ENCODE assay signal across 8 cellular contexts in the genomic region with DNA sequence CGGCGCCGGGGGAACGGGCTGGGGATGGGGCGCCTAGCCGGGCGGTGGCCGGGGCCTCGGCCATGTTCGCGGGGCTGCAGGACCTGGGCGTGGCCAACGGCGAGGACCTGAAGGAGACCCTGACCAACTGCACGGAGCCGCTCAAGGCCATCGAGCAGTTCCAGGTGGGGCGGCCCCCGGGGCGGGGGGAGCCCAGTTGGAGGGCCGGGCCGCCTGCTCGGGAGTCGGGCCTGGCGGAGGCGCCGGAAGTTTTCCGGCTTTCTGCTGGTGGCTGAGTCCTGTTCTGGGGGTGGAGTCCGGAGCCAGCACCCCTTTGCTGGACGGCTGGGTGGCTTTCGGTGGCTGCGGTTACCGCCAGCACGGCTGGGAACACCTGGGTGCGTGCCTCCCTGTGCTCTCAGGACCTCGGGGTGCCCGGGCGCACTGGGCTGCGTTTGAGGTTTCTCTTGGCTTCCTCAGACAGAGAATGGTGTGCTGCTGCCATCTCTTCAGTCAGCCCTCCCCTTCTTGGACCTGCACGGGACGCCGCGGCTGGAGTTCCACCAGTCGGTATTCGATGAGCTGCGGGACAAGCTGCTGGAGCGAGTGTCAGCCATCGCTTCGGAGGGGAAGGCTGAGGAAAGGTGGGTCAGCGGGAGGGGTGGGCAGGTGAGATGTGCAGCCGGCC. TPM values are rescaled to one million over a fixed set of nuclear protein-coding genes. Genes with fewer than 3 reads are reported as not detected.
DNase-seq lines count a peak whose midpoint lies in the region; ATAC-seq and TF ChIP-seq lines count a peak whose summit lies in the region.

No MANE protein-coding gene starts in this region.

- CTCF ChIA-PET in AG04449 (lab: Yijun Ruan, JAX): interaction anchor here (0.6 to 4.5 kb wide), 8 partner anchors 10 to 220 kb away, joined by 3 to 24 read pairs (median 4); a partner anchor contains a TSS
- CTCF ChIA-PET in IMR-90 (lab: Yijun Ruan, JAX): no interaction called here

- no peaks in the 10 kb centered on the region for H3F3A ChIP-seq in smooth muscle cell (ENCODE audit: low read depth)

- H3K36me3 Mint-ChIP-seq in activated naive CD8-positive, alpha-beta T cell treated with anti-CD3 and anti-CD28 coated beads, Interleukin-2, amount 10 ng/mL, durations not matched to agents 7 days and 5 days: peaks cover 2% of the 10 kb centered on the region

- POLR2A ChIA-PET in AG04449 (lab: Yijun Ruan, JAX): interaction anchor here (6.8 kb wide), 1 partner anchor 13 kb away, joined by 164 read pairs; a partner anchor contains a TSS
- POLR2A ChIA-PET in IMR-90 (lab: Charles Lee; ENCODE audit: unreplicated experiment): interaction anchor here (1.2 to 2.3 kb wide), 2 partner anchors 11 to 15 kb away, joined by 5 to 9 read pairs; no protein-coding TSS in a partner anchor
- POLR2A ChIA-PET in activated naive CD8-positive, alpha-beta T cell treated with anti-CD3 and anti-CD28 coated beads, Interleukin-2, amount 10 ng/mL, durations not matched to agents 7 days and 5 days (lab: Charles Lee): interaction anchor here (0.8 to 7.2 kb wide), 11 partner anchors 13 to 187 kb away, joined by 3 to 171 read pairs (median 4); a partner anchor contains a TSS

- H3K4me1 ChIP-seq in IMR-90 (ENCODE audit: control insufficient read depth, insufficient read depth, low read length) (peaks cover 11% of the 10 kb centered on the region), smooth muscle cell (ENCODE audit: low read depth) (peaks cover 18% of the 10 kb centered on the region)

- H4K8ac ChIP-seq in IMR-90 (ENCODE audit: low read depth in 2 of 2, low read length in 2 of 2): peak overlapping the region; percentile 81 to 87; a peak in 3 of 4 replicates

- intact Hi-C loops in IMR-90 (cut with micrococcal nuclease): no loop called here

- in situ Hi-C loops in IMR-90 (cut with MboI; ENCODE audit: low sequenced_read_pairs): no loop called here

- 1% methylated on average over 30 of the region's 51 CpGs; no CpG with 5 or more reads in 1 of the 2 experiments for WGBS in IMR-90 (ENCODE audit: extremely low coverage in 2 of 2, insufficient read length in 1 of 2), 2 experiments
- WGBS in smooth muscle cell (ENCODE audit: low lambda C conversion rate): 13% methylated on average over 18 of the region's 51 CpGs

- H3K4me3 Mint-ChIP-seq in activated naive CD8-positive, alpha-beta T cell treated with anti-CD3 and anti-CD28 coated beads, Interleukin-2, amount 10 ng/mL, durations not matched to agents 7 days and 5 days: peak overlapping the region; percentile 91

- H2AFZ ChIP-seq in IMR-90 (replicated peaks; ENCODE audit: low read length, poor library complexity) (peak overlapping the region; percentile 99), smooth muscle cell (ENCODE audit: low read depth) (peak overlapping the region; percentile 83)

- peak overlapping the region; percentile 72; the same call in 1 of the 2 replicates for H3K14ac ChIP-seq in IMR-90 (replicated peaks; ENCODE audit: low read depth, low read length)

- peak overlapping the region; percentile 85 for H3K9ac ChIP-seq in IMR-90 (ENCODE audit: low read depth, low read length)
- peak overlapping the region; percentile 65 for H3K9ac ChIP-seq in smooth muscle cell (ENCODE audit: low read depth)

- H3K27ac Mint-ChIP-seq in activated naive CD8-positive, alpha-beta T cell treated with anti-CD3 and anti-CD28 coated beads, Interleukin-2, amount 10 ng/mL, durations not matched to agents 7 days and 5 days: peak overlapping the region; percentile 76

- H3K27me3 ChIP-seq in IMR-90 (ENCODE audit: control insufficient read depth, insufficient read depth, low read length) (no peaks in the 10 kb centered on the region), smooth muscle cell (ENCODE audit: low read depth) (no peaks in the 10 kb centered on the region)

- H3K4me1 Mint-ChIP-seq in activated naive CD8-positive, alpha-beta T cell treated with anti-CD3 and anti-CD28 coated beads, Interleukin-2, amount 10 ng/mL, durations not matched to agents 7 days and 5 days: peaks cover 5% of the 10 kb centered on the region

- no peak overlapping the region for H2BK120ac ChIP-seq in IMR-90 (ENCODE audit: low read depth, low read length)

- H3K4me3 ChIP-seq in AG04449 (ENCODE audit: low read depth, low read length) (peak overlapping the region; percentile 88), IMR-90 (ENCODE audit: insufficient read depth, low read depth, low read length) (peak overlapping the region; percentile 96), iPS-18c (ENCODE audit: insufficient read depth, low read depth, low read length) (peak overlapping the region; percentile 89), smooth muscle cell (peak overlapping the region; percentile 97)

- peak; percentile 36 for ATAC-seq in GM18868 (IDR thresholded peaks at IDR 0.05; ENCODE audit: unreplicated experiment)
- ATAC-seq in IMR-90 (ENCODE audit: low read depth): peak; percentile 60
- peak; percentile 29 for ATAC-seq in activated naive CD8-positive, alpha-beta T cell treated with anti-CD3 and anti-CD28 coated beads, Interleukin-2, amount 10 ng/mL, durations not matched to agents 7 days and 5 days (ENCODE audit: low read depth)
- no peak for ATAC-seq in HG03139 (IDR thresholded peaks at IDR 0.05; ENCODE audit: unreplicated experiment)

- peak overlapping the region; percentile 35 for H3K27ac ChIP-seq in IMR-90 (ENCODE audit: insufficient read depth, low read length)
- no peak overlapping the region for H3K27ac ChIP-seq in smooth muscle cell (ENCODE audit: low read depth)

- peak overlapping the region; percentile 98 for H2AK9ac ChIP-seq in IMR-90 (replicated peaks; ENCODE audit: low read depth, low read length, poor library complexity)

- H4K20me1 ChIP-seq in IMR-90 (ENCODE audit: insufficient read depth, low read length): peaks cover 11% of the 10 kb centered on the region
- H4K20me1 ChIP-seq in smooth muscle cell (ENCODE audit: low read depth): peaks cover 14% of the 10 kb centered on the region

- H2AK5ac ChIP-seq in IMR-90 (ENCODE audit: low read depth, low read length): peak overlapping the region; percentile 72

- no peak overlapping the region for H2BK15ac ChIP-seq in IMR-90 (ENCODE audit: low read depth, low read length)

- DNase-seq in AG04449 (ENCODE audit: low read depth, low spot score): no peak
- no peak for DNase-seq in IMR-90
- no peak for DNase-seq in activated naive CD8-positive, alpha-beta T cell treated with anti-CD3 and anti-CD28 coated beads, Interleukin-2, amount 10 ng/mL, durations not matched to agents 7 days and 5 days
- DNase-seq in smooth muscle cell (lab: John Stamatoyannopoulos, UW; ENCODE audit: unreplicated experiment): no peak
- DNase-seq in NCI-H1694 treated with DMSO at 0.1 percent for 48 hours (lab: John Stamatoyannopoulos, UW): no peak

- no peaks in the 10 kb centered on the region for H3K9me3 Mint-ChIP-seq in activated naive CD8-positive, alpha-beta T cell treated with anti-CD3 and anti-CD28 coated beads, Interleukin-2, amount 10 ng/mL, durations not matched to agents 7 days and 5 days

- H3K9me3 ChIP-seq in IMR-90 (ENCODE audit: control insufficient read depth, insufficient read depth, low read length): no peaks in the 10 kb centered on the region
- H3K9me3 ChIP-seq in iPS-18c (ENCODE audit: control insufficient read depth, insufficient read depth, low read length): no peaks in the 10 kb centered on the region
- H3K9me3 ChIP-seq in smooth muscle cell (replicated peaks; ENCODE audit: low read depth): no peaks in the 10 kb centered on the region

- peaks cover 20% of the 10 kb centered on the region for H3K79me2 ChIP-seq in smooth muscle cell (ENCODE audit: low read depth)

- dilution Hi-C loops in IMR-90 (cut with HindIII; ENCODE audit: low sequenced_read_pairs, unreplicated experiment): no loop called here

- peak overlapping the region; percentile 14 for H2BK5ac ChIP-seq in IMR-90 (ENCODE audit: low read depth, low read length, poor library complexity, severe bottlenecking)

- TF ChIP-seq CTCF in AG04449 (IDR thresholded peaks at IDR 0.05; ENCODE audit: insufficient read depth, low read length, missing control alignments): no peak
- TF ChIP-seq CTCF in IMR-90 (conservative IDR thresholded peaks at IDR 0.05; ENCODE audit: low read depth, low read length): no peak
- no peak for TF ChIP-seq CTCF in smooth muscle cell (IDR thresholded peaks at IDR 0.05; ENCODE audit: borderline replicate concordance, insufficient read depth, poor library complexity, severe bottlenecking)

- peaks cover 15 to 37% of the 10 kb centered on the region in 2 experiments for H3K79me1 ChIP-seq in IMR-90 (ENCODE audit: low read depth in 1 of 2, low read length in 2 of 2)

- no peak for TF ChIP-seq RAD21 in IMR-90 (IDR thresholded peaks at IDR 0.05; ENCODE audit: low read length)

- no TSS peak for BruUV-seq in IMR-90 (replicated peaks; lab: Mats Ljungman, UMichigan)

- TF ChIP-seq POLR2A in IMR-90 (IDR thresholded peaks at IDR 0.05; ENCODE audit: low read depth, low read length): no peak

- H3K56ac ChIP-seq in IMR-90 (ENCODE audit: extremely low read depth, insufficient read depth, low read length): peak overlapping the region; percentile 71

- H3K4me2 ChIP-seq in IMR-90 (ENCODE audit: low read depth, low read length) (peak overlapping the region; percentile 97), smooth muscle cell (peak overlapping the region; percentile 91)

- H4K91ac ChIP-seq in IMR-90 (ENCODE audit: insufficient read depth, low read depth, low read length): 0 out of 2 replicates have a peak overlapping the region, but pooled peaks have one; percentile 26

- peak overlapping the region; percentile 79; the same call in 1 of the 2 replicates for H3K23ac ChIP-seq in IMR-90 (ENCODE audit: low read depth, low read length)

- H3K36me3 ChIP-seq in IMR-90 (ENCODE audit: control insufficient read depth, insufficient read depth, low read length): peaks cover 21% of the 10 kb centered on the region
- no peaks in the 10 kb centered on the region for H3K36me3 ChIP-seq in smooth muscle cell (ENCODE audit: low read depth)

- peak overlapping the region; percentile 63 for H3K4ac ChIP-seq in IMR-90 (ENCODE audit: low read depth, low read length)

- peak overlapping the region; percentile 44; the same call in 1 of the 2 replicates for H4K5ac ChIP-seq in IMR-90 (ENCODE audit: low read depth, low read length)

- H3K9me1 ChIP-seq in IMR-90 (ENCODE audit: insufficient read depth, low read length): no peaks in the 10 kb centered on the region

- no peak overlapping the region for H2BK20ac ChIP-seq in IMR-90 (ENCODE audit: low read depth, low read length)

- no peak overlapping the region for H3K18ac ChIP-seq in IMR-90 (ENCODE audit: low read depth, low read length)

- no peaks in the 10 kb centered on the region for H3K27me3 Mint-ChIP-seq in activated naive CD8-positive, alpha-beta T cell treated with anti-CD3 and anti-CD28 coated beads, Interleukin-2, amount 10 ng/mL, durations not matched to agents 7 days and 5 days

RNA-seq across cellular contexts. Expression of a gene that starts 0.5 kb away (rescaled TPM):
- total RNA-seq in IMR-90 (2012; rRNA removed): 36.7 and 36.9 TPM in 2 replicates
- polyA plus RNA-seq in IMR-90 (2012; rRNA removed): 65.1 and 66.0 TPM in 2 replicates
- 38.5 and 59.2 TPM in 2 replicates for polyA plus RNA-seq in IMR-90 (2012; cell fraction: cytosol; rRNA removed)
- 43.4 and 76.9 TPM in 2 replicates for polyA plus RNA-seq in IMR-90 (2012; cell fraction: nucleus; rRNA removed; ENCODE audit: low replicate concordance)
- total RNA-seq in activated naive CD8-positive, alpha-beta T cell treated with anti-CD3 and anti-CD28 coated beads, Interleukin-2, amount 10 ng/mL, durations not matched to agents 7 days and 5 days: 10 to 100 TPM; 58.7 to 63.1 TPM
- total RNA-seq in smooth muscle cell: 23.3 and 31.8 TPM in 2 replicates
- polyA plus RNA-seq in smooth muscle cell: 60.9 and 66.6 TPM in 2 replicates

RNA-seq across cellular contexts. Expression of a gene that starts 4.5 kb away (rescaled TPM):
- total RNA-seq in IMR-90 (2012; rRNA removed) (not detected in 2 replicates), smooth muscle cell (not detected in 2 replicates)
- polyA plus RNA-seq in IMR-90 (2012; rRNA removed) (not detected in 2 replicates), smooth muscle cell (not detected in 2 replicates)
- polyA plus RNA-seq in IMR-90 (2012; cell fraction: cytosol; rRNA removed): not detected in 2 replicates
- polyA plus RNA-seq in IMR-90 (2012; cell fraction: nucleus; rRNA removed; ENCODE audit: low replicate concordance): 0.09 TPM in 1 of 2 replicates, not detected in the other
- total RNA-seq in activated naive CD8-positive, alpha-beta T cell treated with anti-CD3 and anti-CD28 coated beads, Interleukin-2, amount 10 ng/mL, durations not matched to agents 7 days and 5 days: not detected

RNA-seq across cellular contexts. Expression of a gene that starts 14.5 kb away (rescaled TPM):
- 236 and 237 TPM in 2 replicates for total RNA-seq in IMR-90 (2012; rRNA removed)
- polyA plus RNA-seq in IMR-90 (2012; rRNA removed): 529 and 613 TPM in 2 replicates
- 396 and 719 TPM in 2 replicates for polyA plus RNA-seq in IMR-90 (2012; cell fraction: cytosol; rRNA removed)
- polyA plus RNA-seq in IMR-90 (2012; cell fraction: nucleus; rRNA removed; ENCODE audit: low replicate concordance): 295 and 529 TPM in 2 replicates
- total RNA-seq in activated naive CD8-positive, alpha-beta T cell treated with anti-CD3 and anti-CD28 coated beads, Interleukin-2, amount 10 ng/mL, durations not matched to agents 7 days and 5 days: 100 to 1,000 TPM; 241 to 249 TPM
- total RNA-seq in smooth muscle cell: 154 and 164 TPM in 2 replicates
- 317 and 331 TPM in 2 replicates for polyA plus RNA-seq in smooth muscle cell

RNA-seq across cellular contexts. Expression of a gene that starts 21.9 kb away (rescaled TPM):
- total RNA-seq in IMR-90 (2012; rRNA removed) (9.7 and 11.4 TPM in 2 replicates), smooth muscle cell (4.6 and 6.3 TPM in 2 replicates)
- polyA plus RNA-seq in IMR-90 (2012; rRNA removed) (22.9 and 28.4 TPM in 2 replicates), smooth muscle cell (5.5 and 10.7 TPM in 2 replicates)
- 17.3 and 37.9 TPM in 2 replicates for polyA plus RNA-seq in IMR-90 (2012; cell fraction: cytosol; rRNA removed)
- polyA plus RNA-seq in IMR-90 (2012; cell fraction: nucleus; rRNA removed; ENCODE audit: low replicate concordance): 14.3 and 42.3 TPM in 2 replicates
- 1 to 10 TPM; 8.1 to 8.2 TPM for total RNA-seq in activated naive CD8-positive, alpha-beta T cell treated with anti-CD3 and anti-CD28 coated beads, Interleukin-2, amount 10 ng/mL, durations not matched to agents 7 days and 5 days

RNA-seq across cellular contexts. Expression of a gene that starts 24.9 kb away (rescaled TPM):
- total RNA-seq in IMR-90 (2012; rRNA removed): not detected in 2 replicates
- polyA plus RNA-seq in IMR-90 (2012; rRNA removed): not detected in 2 replicates
- polyA plus RNA-seq in IMR-90 (2012; cell fraction: cytosol; rRNA removed): not detected in 2 replicates
- 0.09 TPM in 1 of 2 replicates, not detected in the other for polyA plus RNA-seq in IMR-90 (2012; cell fraction: nucleus; rRNA removed; ENCODE audit: low replicate concordance)
- not detected for total RNA-seq in activated naive CD8-positive, alpha-beta T cell treated with anti-CD3 and anti-CD28 coated beads, Interleukin-2, amount 10 ng/mL, durations not matched to agents 7 days and 5 days
- not detected in 2 replicates for total RNA-seq in smooth muscle cell
- polyA plus RNA-seq in smooth muscle cell: not detected in 2 replicates
